21 cellular contexts compared by ENCODE assay signal in the genomic region with DNA sequence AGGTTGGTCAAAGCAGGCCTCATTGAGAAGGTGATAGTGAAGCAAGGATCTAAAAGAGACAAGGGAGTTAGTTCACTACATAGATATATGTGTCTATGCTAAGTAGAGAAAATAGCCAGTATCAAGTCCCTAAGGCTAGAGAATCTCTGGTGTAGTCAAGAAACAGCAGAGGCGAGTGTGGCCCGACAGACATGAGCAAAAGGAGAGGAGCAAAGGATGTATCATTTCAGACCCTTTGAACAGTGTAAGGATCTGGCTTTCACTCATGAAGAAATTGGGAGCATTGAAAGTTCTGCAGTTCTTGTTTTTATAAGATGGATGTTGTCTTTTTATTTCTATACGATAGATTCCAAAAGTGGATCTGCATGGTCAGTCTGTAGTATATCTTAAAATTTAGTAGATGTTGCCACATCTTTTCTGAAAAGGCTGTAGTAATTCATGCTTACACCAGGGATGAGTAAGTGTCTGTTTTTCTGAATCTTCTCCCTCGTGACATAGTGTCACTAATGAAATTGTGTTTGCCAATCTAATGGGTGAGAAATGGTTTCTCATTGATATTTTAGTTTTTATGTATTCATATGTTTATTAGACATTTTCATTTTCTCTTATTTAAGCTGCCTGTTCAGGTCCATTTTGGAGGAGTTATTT. TPM values are rescaled to one million over a fixed set of nuclear protein-coding genes. Genes with fewer than 3 reads are reported as not detected.
DNase-seq lines count a peak whose midpoint lies in the region; ATAC-seq, FAIRE-seq and TF ChIP-seq lines count a peak whose summit lies in the region.
"Had no signal": no experiment of that assay in that cellular context is flagged by ENCODE, and none has a peak within 500 bp of the region (broad histone marks: within the 10 kb centered on the region; RNA-seq: fewer than 3 reads in every experiment).

No MANE protein-coding gene starts in this region.

- TF ChIP-seq RAD21 in GM12878 (IDR thresholded peaks at IDR 0.05; ENCODE audit: insufficient read depth, low read depth, low read length): no peak

- TF ChIP-seq CTCF in GM12878 (IDR thresholded peaks at IDR 0.05 in 2 of 3, conservative IDR thresholded peaks at IDR 0.05 in 1 of 3; ENCODE audit: control insufficient read depth in 2 of 3, extremely low read depth in 1 of 3, insufficient read depth in 1 of 3, low read depth in 3 of 3, low read length in 3 of 3): no peak

- H3K9me3 ChIP-seq in GM12878 (replicated peaks; ENCODE audit: control insufficient read depth, insufficient read depth, low read length): peaks cover 31% of the 10 kb centered on the region
- peaks cover 0 to 14% (median 2%) of the 10 kb centered on the region in 3 experiments for H3K9me3 ChIP-seq in naive thymus-derived CD4-positive, alpha-beta T cell (ENCODE audit: control insufficient read depth in 2 of 3, low read length in 3 of 3)
- H3K9me3 ChIP-seq: Caco-2, HAP-1 had no signal

- H3K27ac Mint-ChIP-seq in naive thymus-derived CD4-positive, alpha-beta T cell: peak overlapping the region in 7 of 9 donors; percentile 29 to 83 (median 78)

- SMC1A ChIA-PET in GM12878 (lab: Charles Lee; ENCODE audit: uncharacterized antibody, unreplicated experiment): interaction anchor here (0.6 to 1.9 kb wide), 7 partner anchors 9 to 216 kb away, joined by 3 to 7 read pairs (median 3); no protein-coding TSS in a partner anchor

- H3K9me3 Mint-ChIP-seq in naive thymus-derived CD4-positive, alpha-beta T cell: peaks cover 4 to 50% (median 7%) of the 10 kb centered on the region in 11 donors

- 17% methylated on average over 4 of the region's 4 CpGs for WGBS in GM12878 (ENCODE audit: insufficient coverage, insufficient replicate concordance, low lambda C conversion rate, missing lambda C conversion rate)

- ATAC-seq in activated CD4-positive, CD25-positive, alpha-beta regulatory T cell treated with anti-CD3 and anti-CD28 coated beads, Interleukin-2, amount 50 U/mL, for 24 hours: peak; percentile 46 to 52
- ATAC-seq in GM12878 (no peak), HG03108 (IDR thresholded peaks at IDR 0.05; ENCODE audit: unreplicated experiment) (no peak), HG02642 (IDR thresholded peaks at IDR 0.05; ENCODE audit: poor library complexity, unreplicated experiment) (no peak)
- peak; percentile 54 for ATAC-seq in naive thymus-derived CD4-positive, alpha-beta T cell
- ATAC-seq: A549, K562 had no signal

- POLR2A ChIA-PET in GM12878 (lab: Charles Lee): interaction anchor here (1.2 kb wide), 1 partner anchor 17 kb away, joined by 5 read pairs; no protein-coding TSS in a partner anchor
- POLR2A ChIA-PET in naive thymus-derived CD4-positive, alpha-beta T cell (lab: Charles Lee): interaction anchor here (0.6 kb wide), 1 partner anchor 431 kb away, joined by 3 read pairs; no protein-coding TSS in a partner anchor

- no peak overlapping the region for H3K9ac ChIP-seq in GM12878 (ENCODE audit: control insufficient read depth, insufficient read depth, low read length)

- peaks cover 40 to 66% (median 54%) of the 10 kb centered on the region in 7 donors for H3K4me1 Mint-ChIP-seq in naive thymus-derived CD4-positive, alpha-beta T cell

- no peaks in the 10 kb centered on the region for H3K27me3 ChIP-seq in GM12878 (replicated peaks in 1 of 2; ENCODE audit: control insufficient read depth in 2 of 2, insufficient read depth in 2 of 2, low read length in 1 of 2)
- no peaks in the 10 kb centered on the region for H3K27me3 ChIP-seq in naive thymus-derived CD4-positive, alpha-beta T cell (ENCODE audit: control insufficient read depth in 2 of 2, insufficient read depth in 2 of 2, low read length in 2 of 2)
- H3K27me3 ChIP-seq: ascending aorta, tibial artery had no signal

- no peak for FAIRE-seq in GM12878 (lab: Jason Lieb, UNC)
- FAIRE-seq: A549, K562 had no signal

- no peak for TF ChIP-seq POLR2A in GM12878 (IDR thresholded peaks at IDR 0.05; ENCODE audit: low read depth, low read length)

- H4K20me1 ChIP-seq in GM12878 (ENCODE audit: control insufficient read depth, insufficient read depth): 0 out of 2 replicates have a peak, but pooled peaks cover 6% of the 10 kb centered on the region

- H3K4me2 ChIP-seq in GM12878 (ENCODE audit: control insufficient read depth, insufficient read depth): no peak overlapping the region
- H3K4me2 ChIP-seq: A549, PC-9 had no signal

- in situ Hi-C loops in GM12878 (cut with MboI): no loop called here

- intact Hi-C loops in GM12878 (cut with micrococcal nuclease; ENCODE audit: unreplicated experiment): no loop called here
- intact Hi-C loops in naive thymus-derived CD4-positive, alpha-beta T cell (cut with micrococcal nuclease): loop anchor here in 1 of 2 donors (5.0 kb wide), 1 partner anchor 38 kb away; no protein-coding TSS in a partner anchor

- peaks cover 11 to 39% of the 10 kb centered on the region in 2 experiments for H3K36me3 ChIP-seq in GM12878 (ENCODE audit: control insufficient read depth in 2 of 2, insufficient read depth in 2 of 2, low read length in 1 of 2)
- H3K36me3 ChIP-seq in naive thymus-derived CD4-positive, alpha-beta T cell (ENCODE audit: control insufficient read depth in 2 of 3, insufficient read depth in 3 of 3, low read length in 3 of 3): peaks cover 0 to 28% (median 7%) of the 10 kb centered on the region in 3 experiments
- H3K36me3 ChIP-seq: HAP-1, WERI-Rb-1 had no signal

- no peak for DNase-seq in activated CD4-positive, CD25-positive, alpha-beta regulatory T cell treated with anti-CD3 and anti-CD28 coated beads, Interleukin-2, amount 50 U/mL, for 72 hours
- DNase-seq in GM03348 (ENCODE audit: low spot score): peak; percentile 27
- DNase-seq in GM12878 (ENCODE audit: low read depth, low spot score): no peak
- no peak for DNase-seq in naive thymus-derived CD4-positive, alpha-beta T cell
- DNase-seq in HUDEP-2 (lab: John Stamatoyannopoulos, UW; ENCODE audit: unreplicated experiment in 76 of 76): no peak
- DNase-seq: Caco-2, dermis blood vessel endothelial cell, left ventricle myocardium inferior, NCI-H1436 treated with DMSO at 0.1 percent for 48 hours, NCI-H510A treated with DMSO at 0.1 percent for 48 hours, PC-9, retina, tibial artery, WERI-Rb-1 had no signal

- H3K36me3 Mint-ChIP-seq in naive thymus-derived CD4-positive, alpha-beta T cell: peaks cover 14 to 85% (median 78%) of the 10 kb centered on the region in 5 donors

- H3K4me3 ChIP-seq in GM12878: no peak overlapping the region
- H3K4me3 ChIP-seq in naive thymus-derived CD4-positive, alpha-beta T cell (ENCODE audit: low read length): no peak overlapping the region
- H3K4me3 ChIP-seq: A549, ascending aorta, HAP-1, K562, left ventricle myocardium inferior, PC-9, tibial artery had no signal

- H3K79me2 ChIP-seq in GM12878 (ENCODE audit: control insufficient read depth, insufficient read depth, low read length): peaks cover 97% of the 10 kb centered on the region

- TSS peak; percentile 6 for BruUV-seq in GM12878 (replicated peaks; lab: Mats Ljungman, UMichigan)

- no peak overlapping the region for H3K27ac ChIP-seq in GM12878 (ENCODE audit: control insufficient read depth, insufficient read depth)
- H3K27ac ChIP-seq in naive thymus-derived CD4-positive, alpha-beta T cell (ENCODE audit: low read depth, low read length): peak overlapping the region; percentile 1
- H3K27ac ChIP-seq: A549, ascending aorta, left ventricle myocardium inferior, PC-9, tibial artery, WERI-Rb-1 had no signal

- RAD21 ChIA-PET in GM12878 (lab: Charles Lee; ENCODE audit: unreplicated experiment): no interaction called here

- CTCF ChIA-PET in GM12878 (lab: Yijun Ruan, JAX): no interaction called here
- CTCF ChIA-PET in naive thymus-derived CD4-positive, alpha-beta T cell (lab: Charles Lee): interaction anchor here (0.6 kb wide), 1 partner anchor 17 kb away, joined by 3 read pairs; no protein-coding TSS in a partner anchor

- peaks cover 16% of the 10 kb centered on the region for H3K4me1 ChIP-seq in GM12878 (ENCODE audit: control insufficient read depth, insufficient read depth, low read length)
- peaks cover 26 to 33% of the 10 kb centered on the region in 2 donors for H3K4me1 ChIP-seq in naive thymus-derived CD4-positive, alpha-beta T cell (ENCODE audit: control insufficient read depth in 2 of 2, insufficient read depth in 2 of 2, low read length in 2 of 2)
- H3K4me1 ChIP-seq: A549, Caco-2, HAP-1 had no signal

- no peak for TF ChIP-seq EP300 in GM12878 (IDR thresholded peaks at IDR 0.05; ENCODE audit: borderline replicate concordance in 1 of 2, control insufficient read depth in 1 of 2, low read depth in 2 of 2, low read length in 2 of 2)

- H2AFZ ChIP-seq in GM12878 (ENCODE audit: control insufficient read depth, low read depth, low read length): no peak overlapping the region
- H2AFZ ChIP-seq: PC-9 had no signal

- H3K4me3 Mint-ChIP-seq in naive thymus-derived CD4-positive, alpha-beta T cell: peak overlapping the region in 5 of 10 donors; percentile 4 to 54 (median 18)

- no peaks in the 10 kb centered on the region for H3K27me3 Mint-ChIP-seq in naive thymus-derived CD4-positive, alpha-beta T cell

TF ChIP-seq in GM12878, 131 proteins besides CTCF, POLR2A, EP300 and RAD21 (continues in another document):
- no peak for TF ChIP-seq RCOR1 (conservative IDR thresholded peaks at IDR 0.05; ENCODE audit: low read depth, low read length)
- TF ChIP-seq SIX5 (IDR thresholded peaks at IDR 0.05; ENCODE audit: low read depth, low read length, severe bottlenecking): no peak
- no peak for TF ChIP-seq NFXL1 (IDR thresholded peaks at IDR 0.05; ENCODE audit: borderline replicate concordance)
- no peak for TF ChIP-seq CREM (IDR thresholded peaks at IDR 0.05; ENCODE audit: low read depth)

RNA-seq across cellular contexts. Expression of a gene that starts 18.8 kb away (rescaled TPM):
- total RNA-seq in GM12878 (2013; cell fraction: nucleolus; rRNA removed): 469 and 500 TPM in 2 replicates
- total RNA-seq in GM12878 (2014; rRNA removed): 175 and 191 TPM in 2 replicates
- total RNA-seq in GM12878 (2014; rRNA removed; fragmentation: Illumina TruSeq; extraction: Trizol): 226 and 237 TPM in 2 replicates
- total RNA-seq in GM12878 (2021): 166 and 172 TPM in 2 replicates
- polyA plus RNA-seq in GM12878 (2011; ENCODE audit: low read depth): 137 TPM
- polyA plus RNA-seq in GM12878 (2011; rRNA removed): 239 and 341 TPM in 2 replicates
- 81.5 and 89.9 TPM in 2 replicates for polyA plus RNA-seq in GM12878 (2011; cell fraction: cytosol; rRNA removed)
- polyA plus RNA-seq in GM12878 (2011; cell fraction: nucleus; rRNA removed): 235 and 280 TPM in 2 replicates
- polyA plus RNA-seq in GM12878 (2012): 155 and 168 TPM in 2 replicates
- polyA plus RNA-seq in GM12878 (2014; fragmentation: Illumina TruSeq; extraction: Trizol): 215 and 267 TPM in 2 replicates
- polyA plus RNA-seq in GM12878 (2014; fragmentation: Nextera tagmentation; extraction: Ambion mirVana): 100 to 1,000 TPM; 109 to 154 TPM
- polyA plus RNA-seq in GM12878 (2014; rRNA removed): 172 and 174 TPM in 2 replicates
- 100 to 1,000 TPM; 185 to 188 TPM for polyA plus RNA-seq in GM12878 (2016; fragmentation: Nextera tagmentation; extraction: Ambion mirVana)
- polyA minus RNA-seq in GM12878 (2011; rRNA and poly(A)+ RNA removed): 140 and 144 TPM in 2 replicates
- polyA minus RNA-seq in GM12878 (2011; cell fraction: cytosol; rRNA and poly(A)+ RNA removed): 57.5 and 82.0 TPM in 2 replicates
- 166 and 247 TPM in 2 replicates for polyA minus RNA-seq in GM12878 (2011; cell fraction: nucleus; rRNA and poly(A)+ RNA removed)
- 100 to 1,000 TPM; 203 to 391 (median 214) TPM for total RNA-seq in naive thymus-derived CD4-positive, alpha-beta T cell
- 100 to 1,000 TPM; 103 to 191 TPM for polyA plus RNA-seq in naive thymus-derived CD4-positive, alpha-beta T cell

Comparison
In these comparisons a context has a peak if more than half of its experiments do, and no peak if none do; other contexts are left out.
1. ATAC-seq: peak in activated CD4-positive, CD25-positive, alpha-beta regulatory T cell treated with anti-CD3 and anti-CD28 coated beads, Interleukin-2, amount 50 U/mL, for 24 hours (2 of 2) and naive thymus-derived CD4-positive, alpha-beta T cell (single experiment); none in GM12878 (single experiment), HG03108 (single experiment) and HG02642 (single experiment).